ENCODE assay signal across 11 cellular contexts in the genomic region with DNA sequence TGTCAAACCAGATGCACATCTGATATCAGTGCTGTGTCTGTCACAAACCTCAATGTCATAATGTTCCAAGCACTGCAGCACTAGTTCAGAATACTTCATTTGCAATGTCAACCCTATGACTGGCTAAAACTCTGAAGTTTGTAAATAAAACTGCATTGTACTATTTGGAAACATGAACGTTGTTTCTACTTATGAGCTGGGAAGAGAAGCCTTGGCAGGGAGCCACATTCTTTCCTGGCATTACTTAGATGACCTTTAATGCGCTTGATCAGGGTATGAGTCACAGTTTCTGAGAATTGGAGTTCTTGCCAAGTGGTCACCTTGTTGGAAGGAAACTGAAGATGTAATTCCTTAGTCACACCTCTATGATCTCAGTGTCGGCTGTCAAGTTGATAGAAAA.
DNase-seq lines count a peak whose midpoint lies in the region; ATAC-seq, FAIRE-seq and TF ChIP-seq lines count a peak whose summit lies in the region.
"Had no signal": no experiment of that assay in that cellular context is flagged by ENCODE, and none has a peak within 500 bp of the region (broad histone marks: within the 10 kb centered on the region; RNA-seq: fewer than 3 reads in every experiment).

No MANE protein-coding gene starts in this region.

- H3K4me1 ChIP-seq in small intestine (ENCODE audit: control insufficient read depth in 2 of 2, insufficient read depth in 1 of 2, low read depth in 1 of 2, low read length in 1 of 2) (no peaks in the 10 kb centered on the region), colonic mucosa (no peaks in the 10 kb centered on the region)

- intact Hi-C loops in colonic mucosa (cut with DNase I), result no loop called here

- H3K4me3 ChIP-seq in fibroblast of pulmonary artery (replicated peaks; ENCODE audit: low read depth, low read length), result no peak overlapping the region
- no peak overlapping the region for H3K4me3 ChIP-seq in small intestine (ENCODE audit: low read depth in 1 of 2, low read length in 2 of 2)
- H3K4me3 ChIP-seq in colonic mucosa, result no peak overlapping the region

- H3K27ac ChIP-seq in small intestine (ENCODE audit: low read depth in 1 of 2, low read length in 1 of 2) (no peak overlapping the region), colonic mucosa (no peak overlapping the region)

- no peak for FAIRE-seq in small intestine (lab: Jason Lieb, UNC)

- DNase-seq in NCI-H345 (lab: John Stamatoyannopoulos, UW) (peak; percentile 57), NCI-H345 treated with DMSO at 0.1 percent for 48 hours (lab: John Stamatoyannopoulos, UW; ENCODE audit: unreplicated experiment) (no peak), SHP77 (lab: John Stamatoyannopoulos, UW) (peak; percentile 55 to 63), fibroblast of pulmonary artery (ENCODE audit: low read depth) (peak; percentile 73), small intestine (peak; percentile 39), colonic mucosa (no peak)
- DNase-seq in stimulated activated naive B cell treated with anti-CD40 and anti-IgM and Interleukin-4, amounts not matched to agents 10 μg/mL and 1 μg/mL and 100 μg/mL, for 72 hours, result no peak
- DNase-seq in activated CD4-positive, alpha-beta memory T cell treated with anti-CD3 and anti-CD28 coated beads, Interleukin-2, amount 10 ng/mL, durations not matched to agents 7 days and 5 days, result no peak
- DNase-seq: NCI-H1694 treated with DMSO at 0.1 percent for 48 hours had no signal

- H3K9ac ChIP-seq in colonic mucosa (ENCODE audit: low read depth in 2 of 2, low read length in 2 of 2), result no peak overlapping the region

- TF ChIP-seq CTCF in fibroblast of pulmonary artery (IDR thresholded peaks at IDR 0.05; ENCODE audit: low read length, missing control alignments) (no peak), colonic mucosa (IDR thresholded peaks at IDR 0.05) (no peak)

- no peaks in the 10 kb centered on the region for H3K4me1 Mint-ChIP-seq in stimulated activated naive B cell treated with anti-CD40 and anti-IgM and Interleukin-4, amounts not matched to agents 10 μg/mL and 1 μg/mL and 100 μg/mL, for 72 hours
- H3K4me1 Mint-ChIP-seq in activated CD4-positive, alpha-beta memory T cell treated with anti-CD3 and anti-CD28 coated beads, Interleukin-2, amount 10 ng/mL, durations not matched to agents 7 days and 5 days, result no peaks in the 10 kb centered on the region
- H3K4me1 Mint-ChIP-seq: nephron had no signal

- H3K36me3 ChIP-seq in small intestine (ENCODE audit: control insufficient read depth in 2 of 2, insufficient read depth in 2 of 2, low read length in 2 of 2) (no peaks in the 10 kb centered on the region), colonic mucosa (no peaks in the 10 kb centered on the region)

- H3K27me3 Mint-ChIP-seq in stimulated activated naive B cell treated with anti-CD40 and anti-IgM and Interleukin-4, amounts not matched to agents 10 μg/mL and 1 μg/mL and 100 μg/mL, for 72 hours, result no peaks in the 10 kb centered on the region
- no peaks in the 10 kb centered on the region for H3K27me3 Mint-ChIP-seq in activated CD4-positive, alpha-beta memory T cell treated with anti-CD3 and anti-CD28 coated beads, Interleukin-2, amount 10 ng/mL, durations not matched to agents 7 days and 5 days
- H3K27me3 Mint-ChIP-seq: dendritic cell treated with granulocyte-macrophage colony-stimulating factor and Interleukin-4, amounts not matched to agents 40 ng/mL and 50 ng/mL, for 4 days had no signal

- POLR2A ChIA-PET in activated CD4-positive, alpha-beta memory T cell treated with anti-CD3 and anti-CD28 coated beads, Interleukin-2, amount 10 ng/mL, durations not matched to agents 7 days and 5 days (lab: Charles Lee), result no interaction called here

- H3K4me3 Mint-ChIP-seq in stimulated activated naive B cell treated with anti-CD40 and anti-IgM and Interleukin-4, amounts not matched to agents 10 μg/mL and 1 μg/mL and 100 μg/mL, for 72 hours, result no peak overlapping the region
- H3K4me3 Mint-ChIP-seq in activated CD4-positive, alpha-beta memory T cell treated with anti-CD3 and anti-CD28 coated beads, Interleukin-2, amount 10 ng/mL, durations not matched to agents 7 days and 5 days, result no peak overlapping the region
- H3K4me3 Mint-ChIP-seq: dendritic cell treated with granulocyte-macrophage colony-stimulating factor and Interleukin-4, amounts not matched to agents 40 ng/mL and 50 ng/mL, for 4 days; nephron had no signal

- WGBS in small intestine, 3 donors, result 8 to 41% (median 21%) methylated on average over 3 of the region's 3 CpGs

- H3K9me3 ChIP-seq in small intestine (ENCODE audit: control insufficient read depth, low read depth), result no peaks in the 10 kb centered on the region
- no peaks in the 10 kb centered on the region for H3K9me3 ChIP-seq in colonic mucosa

- no peak for ATAC-seq in stimulated activated naive B cell treated with anti-CD40 and anti-IgM and Interleukin-4, amounts not matched to agents 10 μg/mL and 1 μg/mL and 100 μg/mL, for 72 hours (replicated peaks)

- H3K27me3 ChIP-seq in small intestine (ENCODE audit: control insufficient read depth in 2 of 2, insufficient read depth in 2 of 2, low read length in 2 of 2), result no peaks in the 10 kb centered on the region
- H3K27me3 ChIP-seq in colonic mucosa, result no peaks in the 10 kb centered on the region

- no peaks in the 10 kb centered on the region for H3K36me3 Mint-ChIP-seq in stimulated activated naive B cell treated with anti-CD40 and anti-IgM and Interleukin-4, amounts not matched to agents 10 μg/mL and 1 μg/mL and 100 μg/mL, for 72 hours
- H3K36me3 Mint-ChIP-seq in activated CD4-positive, alpha-beta memory T cell treated with anti-CD3 and anti-CD28 coated beads, Interleukin-2, amount 10 ng/mL, durations not matched to agents 7 days and 5 days (ENCODE audit: low read depth), result no peaks in the 10 kb centered on the region

- H3K27ac Mint-ChIP-seq in stimulated activated naive B cell treated with anti-CD40 and anti-IgM and Interleukin-4, amounts not matched to agents 10 μg/mL and 1 μg/mL and 100 μg/mL, for 72 hours, result no peak overlapping the region
- no peak overlapping the region for H3K27ac Mint-ChIP-seq in activated CD4-positive, alpha-beta memory T cell treated with anti-CD3 and anti-CD28 coated beads, Interleukin-2, amount 10 ng/mL, durations not matched to agents 7 days and 5 days
- H3K27ac Mint-ChIP-seq: dendritic cell treated with granulocyte-macrophage colony-stimulating factor and Interleukin-4, amounts not matched to agents 40 ng/mL and 50 ng/mL, for 4 days; nephron had no signal

- H3K9me3 Mint-ChIP-seq in stimulated activated naive B cell treated with anti-CD40 and anti-IgM and Interleukin-4, amounts not matched to agents 10 μg/mL and 1 μg/mL and 100 μg/mL, for 72 hours, result no peaks in the 10 kb centered on the region
- peaks cover 2% of the 10 kb centered on the region for H3K9me3 Mint-ChIP-seq in activated CD4-positive, alpha-beta memory T cell treated with anti-CD3 and anti-CD28 coated beads, Interleukin-2, amount 10 ng/mL, durations not matched to agents 7 days and 5 days
- H3K9me3 Mint-ChIP-seq: dendritic cell treated with granulocyte-macrophage colony-stimulating factor and Interleukin-4, amounts not matched to agents 40 ng/mL and 50 ng/mL, for 4 days; nephron had no signal

- CTCF ChIA-PET in activated CD4-positive, alpha-beta memory T cell treated with anti-CD3 and anti-CD28 coated beads, Interleukin-2, amount 10 ng/mL, durations not matched to agents 7 days and 5 days (lab: Charles Lee), result no interaction called here

Comparison
In these comparisons a context has a peak if more than half of its experiments do, and no peak if none do; other contexts are left out.
1. DNase-seq: peak in NCI-H345 (single experiment), SHP77 (2 of 2), fibroblast of pulmonary artery (single experiment) and small intestine (single experiment); none in NCI-H345 treated with DMSO at 0.1 percent for 48 hours (single experiment), stimulated activated naive B cell treated with anti-CD40 and anti-IgM and Interleukin-4, amounts not matched to agents 10 μg/mL and 1 μg/mL and 100 μg/mL, for 72 hours (single experiment), colonic mucosa (single experiment) and activated CD4-positive, alpha-beta memory T cell treated with anti-CD3 and anti-CD28 coated beads, Interleukin-2, amount 10 ng/mL, durations not matched to agents 7 days and 5 days (single experiment).